Comparison of ENCODE assay signal across 3 cellular contexts in the genomic region with DNA sequence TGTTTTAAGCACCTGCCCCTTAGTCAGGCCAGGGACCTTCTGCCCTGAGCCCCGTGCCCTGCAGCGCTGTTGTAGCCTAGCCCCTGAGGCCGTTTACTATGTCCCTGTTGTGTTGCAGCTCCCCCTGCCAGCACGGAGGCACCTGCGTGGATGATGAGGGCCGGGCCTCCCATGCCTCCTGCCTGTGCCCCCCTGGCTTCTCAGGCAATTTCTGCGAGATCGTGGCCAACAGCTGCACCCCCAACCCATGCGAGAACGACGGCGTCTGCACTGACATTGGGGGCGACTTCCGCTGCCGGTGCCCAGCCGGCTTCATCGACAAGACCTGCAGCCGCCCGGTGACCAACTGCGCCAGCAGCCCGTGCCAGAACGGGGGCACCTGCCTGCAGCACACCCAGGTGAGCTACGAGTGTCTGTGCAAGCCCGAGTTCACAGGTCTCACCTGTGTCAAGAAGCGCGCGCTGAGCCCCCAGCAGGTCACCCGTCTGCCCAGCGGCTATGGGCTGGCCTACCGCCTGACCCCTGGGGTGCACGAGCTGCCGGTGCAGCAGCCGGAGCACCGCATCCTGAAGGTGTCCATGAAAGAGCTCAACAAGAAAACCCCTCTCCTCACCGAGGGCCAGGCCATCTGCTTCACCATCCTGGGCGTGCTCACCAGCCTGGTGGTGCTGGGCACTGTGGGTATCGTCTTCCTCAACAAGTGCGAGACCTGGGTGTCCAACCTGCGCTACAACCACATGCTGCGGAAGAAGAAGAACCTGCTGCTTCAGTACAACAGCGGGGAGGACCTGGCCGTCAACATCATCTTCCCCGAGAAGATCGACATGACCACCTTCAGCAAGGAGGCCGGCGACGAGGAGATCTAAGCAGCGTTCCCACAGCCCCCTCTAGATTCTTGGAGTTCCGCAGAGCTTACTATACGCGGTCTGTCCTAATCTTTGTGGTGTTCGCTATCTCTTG.
TF ChIP-seq lines count a peak whose summit lies in the region.

No MANE protein-coding gene starts in this region.

TF ChIP-seq in SK-N-SH, 30 proteins besides CTCF, POLR2A, EP300 and RAD21 (continues in another document):
- TF ChIP-seq ELF1 (IDR thresholded peaks at IDR 0.05) = no peak
- no peak for TF ChIP-seq RCOR1 (IDR thresholded peaks at IDR 0.05; ENCODE audit: low read length)
- no peak for TF ChIP-seq RXRA (IDR thresholded peaks at IDR 0.05; ENCODE audit: borderline replicate concordance, low read depth)
- TF ChIP-seq RFX5 (IDR thresholded peaks at IDR 0.05; ENCODE audit: low read length) = no peak
- TF ChIP-seq, protein P1, sequence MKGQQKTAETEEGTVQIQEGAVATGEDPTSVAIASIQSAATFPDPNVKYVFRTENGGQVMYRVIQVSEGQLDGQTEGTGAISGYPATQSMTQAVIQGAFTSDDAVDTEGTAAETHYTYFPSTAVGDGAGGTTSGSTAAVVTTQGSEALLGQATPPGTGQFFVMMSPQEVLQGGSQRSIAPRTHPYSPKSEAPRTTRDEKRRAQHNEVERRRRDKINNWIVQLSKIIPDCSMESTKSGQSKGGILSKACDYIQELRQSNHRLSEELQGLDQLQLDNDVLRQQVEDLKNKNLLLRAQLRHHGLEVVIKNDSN (IDR thresholded peaks at IDR 0.05; ENCODE audit: borderline replicate concordance, low read depth) = no peak
- no peak for TF ChIP-seq NFIC (IDR thresholded peaks at IDR 0.05; ENCODE audit: borderline replicate concordance)
- TF ChIP-seq POLR2AphosphoS5 (IDR thresholded peaks at IDR 0.05; ENCODE audit: low read depth, low read length) = no peak
- TF ChIP-seq, protein P2, sequence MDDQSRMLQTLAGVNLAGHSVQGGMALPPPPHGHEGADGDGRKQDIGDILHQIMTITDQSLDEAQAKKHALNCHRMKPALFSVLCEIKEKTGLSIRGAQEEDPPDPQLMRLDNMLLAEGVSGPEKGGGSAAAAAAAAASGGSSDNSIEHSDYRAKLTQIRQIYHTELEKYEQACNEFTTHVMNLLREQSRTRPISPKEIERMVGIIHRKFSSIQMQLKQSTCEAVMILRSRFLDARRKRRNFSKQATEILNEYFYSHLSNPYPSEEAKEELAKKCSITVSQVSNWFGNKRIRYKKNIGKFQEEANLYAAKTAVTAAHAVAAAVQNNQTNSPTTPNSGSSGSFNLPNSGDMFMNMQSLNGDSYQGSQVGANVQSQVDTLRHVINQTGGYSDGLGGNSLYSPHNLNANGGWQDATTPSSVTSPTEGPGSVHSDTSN (IDR thresholded peaks at IDR 0.05) = no peak
- no peak for TF ChIP-seq YY1 (IDR thresholded peaks at IDR 0.05; ENCODE audit: low read depth)
- TF ChIP-seq SMC3 (IDR thresholded peaks at IDR 0.05; ENCODE audit: low read depth, low read length) = no peak
- TF ChIP-seq, protein P3, sequence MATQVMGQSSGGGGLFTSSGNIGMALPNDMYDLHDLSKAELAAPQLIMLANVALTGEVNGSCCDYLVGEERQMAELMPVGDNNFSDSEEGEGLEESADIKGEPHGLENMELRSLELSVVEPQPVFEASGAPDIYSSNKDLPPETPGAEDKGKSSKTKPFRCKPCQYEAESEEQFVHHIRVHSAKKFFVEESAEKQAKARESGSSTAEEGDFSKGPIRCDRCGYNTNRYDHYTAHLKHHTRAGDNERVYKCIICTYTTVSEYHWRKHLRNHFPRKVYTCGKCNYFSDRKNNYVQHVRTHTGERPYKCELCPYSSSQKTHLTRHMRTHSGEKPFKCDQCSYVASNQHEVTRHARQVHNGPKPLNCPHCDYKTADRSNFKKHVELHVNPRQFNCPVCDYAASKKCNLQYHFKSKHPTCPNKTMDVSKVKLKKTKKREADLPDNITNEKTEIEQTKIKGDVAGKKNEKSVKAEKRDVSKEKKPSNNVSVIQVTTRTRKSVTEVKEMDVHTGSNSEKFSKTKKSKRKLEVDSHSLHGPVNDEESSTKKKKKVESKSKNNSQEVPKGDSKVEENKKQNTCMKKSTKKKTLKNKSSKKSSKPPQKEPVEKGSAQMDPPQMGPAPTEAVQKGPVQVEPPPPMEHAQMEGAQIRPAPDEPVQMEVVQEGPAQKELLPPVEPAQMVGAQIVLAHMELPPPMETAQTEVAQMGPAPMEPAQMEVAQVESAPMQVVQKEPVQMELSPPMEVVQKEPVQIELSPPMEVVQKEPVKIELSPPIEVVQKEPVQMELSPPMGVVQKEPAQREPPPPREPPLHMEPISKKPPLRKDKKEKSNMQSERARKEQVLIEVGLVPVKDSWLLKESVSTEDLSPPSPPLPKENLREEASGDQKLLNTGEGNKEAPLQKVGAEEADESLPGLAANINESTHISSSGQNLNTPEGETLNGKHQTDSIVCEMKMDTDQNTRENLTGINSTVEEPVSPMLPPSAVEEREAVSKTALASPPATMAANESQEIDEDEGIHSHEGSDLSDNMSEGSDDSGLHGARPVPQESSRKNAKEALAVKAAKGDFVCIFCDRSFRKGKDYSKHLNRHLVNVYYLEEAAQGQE (IDR thresholded peaks at IDR 0.05; ENCODE audit: low read depth, low read length) = no peak
- no peak for TF ChIP-seq FOSL2 (IDR thresholded peaks at IDR 0.05; ENCODE audit: borderline replicate concordance, low read depth)
- TF ChIP-seq TEAD4 (IDR thresholded peaks at IDR 0.05; ENCODE audit: borderline replicate concordance, insufficient read depth) = no peak
- TF ChIP-seq GATA2 (CRISPR knock-in tag; IDR thresholded peaks at IDR 0.05) = no peak
- no peak for TF ChIP-seq SIN3A (IDR thresholded peaks at IDR 0.05; ENCODE audit: borderline replicate concordance, low read depth, low read length)

TF ChIP-seq in SK-N-SH treated with all-trans-retinoic acid at 6 μM for 48 hours, 23 proteins besides CTCF, POLR2A, EP300 and RAD21:
- no peak for TF ChIP-seq ZC3H10 (CRISPR knock-in tag; IDR thresholded peaks at IDR 0.05)
- no peak for TF ChIP-seq PPARA (CRISPR knock-in tag; IDR thresholded peaks at IDR 0.05; ENCODE audit: borderline replicate concordance)
- TF ChIP-seq, protein P4, sequence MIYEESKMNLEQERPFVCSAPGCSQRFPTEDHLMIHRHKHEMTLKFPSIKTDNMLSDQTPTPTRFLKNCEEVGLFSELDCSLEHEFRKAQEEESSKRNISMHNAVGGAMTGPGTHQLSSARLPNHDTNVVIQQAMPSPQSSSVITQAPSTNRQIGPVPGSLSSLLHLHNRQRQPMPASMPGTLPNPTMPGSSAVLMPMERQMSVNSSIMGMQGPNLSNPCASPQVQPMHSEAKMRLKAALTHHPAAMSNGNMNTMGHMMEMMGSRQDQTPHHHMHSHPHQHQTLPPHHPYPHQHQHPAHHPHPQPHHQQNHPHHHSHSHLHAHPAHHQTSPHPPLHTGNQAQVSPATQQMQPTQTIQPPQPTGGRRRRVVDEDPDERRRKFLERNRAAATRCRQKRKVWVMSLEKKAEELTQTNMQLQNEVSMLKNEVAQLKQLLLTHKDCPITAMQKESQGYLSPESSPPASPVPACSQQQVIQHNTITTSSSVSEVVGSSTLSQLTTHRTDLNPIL (CRISPR knock-in tag; IDR thresholded peaks at IDR 0.05; ENCODE audit: low read depth) = no peak

TF ChIP-seq in HepG2, 621 proteins besides CTCF, POLR2A, EP300 and RAD21:
- no peak for TF ChIP-seq SRSF4 (IDR thresholded peaks at IDR 0.05; ENCODE audit: low read depth, low read length, poor library complexity, severe bottlenecking)
- TF ChIP-seq, protein P5, sequence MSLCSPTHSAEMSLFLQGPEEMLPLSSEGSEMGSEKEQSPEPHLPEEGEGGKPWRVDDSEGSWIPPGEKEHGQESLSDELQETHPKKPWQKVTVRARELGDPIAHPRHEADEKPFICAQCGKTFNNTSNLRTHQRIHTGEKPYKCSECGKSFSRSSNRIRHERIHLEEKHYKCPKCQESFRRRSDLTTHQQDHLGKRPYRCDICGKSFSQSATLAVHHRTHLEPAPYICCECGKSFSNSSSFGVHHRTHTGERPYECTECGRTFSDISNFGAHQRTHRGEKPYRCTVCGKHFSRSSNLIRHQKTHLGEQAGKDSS (CRISPR knock-in tag; IDR thresholded peaks at IDR 0.05; ENCODE audit: borderline replicate concordance, low read depth) = no peak
- 0 out of 2 replicates have a peak, but pooled peaks have one; percentile 35 for TF ChIP-seq HNRNPL (IDR thresholded peaks at IDR 0.05; ENCODE audit: low read depth, low read length)
- TF ChIP-seq, protein P6, sequence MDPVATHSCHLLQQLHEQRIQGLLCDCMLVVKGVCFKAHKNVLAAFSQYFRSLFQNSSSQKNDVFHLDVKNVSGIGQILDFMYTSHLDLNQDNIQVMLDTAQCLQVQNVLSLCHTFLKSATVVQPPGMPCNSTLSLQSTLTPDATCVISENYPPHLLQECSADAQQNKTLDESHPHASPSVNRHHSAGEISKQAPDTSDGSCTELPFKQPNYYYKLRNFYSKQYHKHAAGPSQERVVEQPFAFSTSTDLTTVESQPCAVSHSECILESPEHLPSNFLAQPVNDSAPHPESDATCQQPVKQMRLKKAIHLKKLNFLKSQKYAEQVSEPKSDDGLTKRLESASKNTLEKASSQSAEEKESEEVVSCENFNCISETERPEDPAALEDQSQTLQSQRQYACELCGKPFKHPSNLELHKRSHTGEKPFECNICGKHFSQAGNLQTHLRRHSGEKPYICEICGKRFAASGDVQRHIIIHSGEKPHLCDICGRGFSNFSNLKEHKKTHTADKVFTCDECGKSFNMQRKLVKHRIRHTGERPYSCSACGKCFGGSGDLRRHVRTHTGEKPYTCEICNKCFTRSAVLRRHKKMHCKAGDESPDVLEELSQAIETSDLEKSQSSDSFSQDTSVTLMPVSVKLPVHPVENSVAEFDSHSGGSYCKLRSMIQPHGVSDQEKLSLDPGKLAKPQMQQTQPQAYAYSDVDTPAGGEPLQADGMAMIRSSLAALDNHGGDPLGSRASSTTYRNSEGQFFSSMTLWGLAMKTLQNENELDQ (CRISPR knock-in tag; IDR thresholded peaks at IDR 0.05; ENCODE audit: borderline replicate concordance) = no peak
- TF ChIP-seq KLF6 (CRISPR knock-in tag; IDR thresholded peaks at IDR 0.05) = no peak
- TF ChIP-seq RBFOX2 (IDR thresholded peaks at IDR 0.05; ENCODE audit: low read depth, low read length) = peak; percentile 73
- no peak for TF ChIP-seq HNRNPLL (IDR thresholded peaks at IDR 0.05; ENCODE audit: low read depth, low read length, poor library complexity, severe bottlenecking)
- no peak for TF ChIP-seq ZC3H4 (CRISPR knock-in tag; IDR thresholded peaks at IDR 0.05; ENCODE audit: borderline replicate concordance)
- no peak for TF ChIP-seq ZNF839 (CRISPR knock-in tag; IDR thresholded peaks at IDR 0.05; ENCODE audit: borderline replicate concordance)
- TF ChIP-seq, protein P7, sequence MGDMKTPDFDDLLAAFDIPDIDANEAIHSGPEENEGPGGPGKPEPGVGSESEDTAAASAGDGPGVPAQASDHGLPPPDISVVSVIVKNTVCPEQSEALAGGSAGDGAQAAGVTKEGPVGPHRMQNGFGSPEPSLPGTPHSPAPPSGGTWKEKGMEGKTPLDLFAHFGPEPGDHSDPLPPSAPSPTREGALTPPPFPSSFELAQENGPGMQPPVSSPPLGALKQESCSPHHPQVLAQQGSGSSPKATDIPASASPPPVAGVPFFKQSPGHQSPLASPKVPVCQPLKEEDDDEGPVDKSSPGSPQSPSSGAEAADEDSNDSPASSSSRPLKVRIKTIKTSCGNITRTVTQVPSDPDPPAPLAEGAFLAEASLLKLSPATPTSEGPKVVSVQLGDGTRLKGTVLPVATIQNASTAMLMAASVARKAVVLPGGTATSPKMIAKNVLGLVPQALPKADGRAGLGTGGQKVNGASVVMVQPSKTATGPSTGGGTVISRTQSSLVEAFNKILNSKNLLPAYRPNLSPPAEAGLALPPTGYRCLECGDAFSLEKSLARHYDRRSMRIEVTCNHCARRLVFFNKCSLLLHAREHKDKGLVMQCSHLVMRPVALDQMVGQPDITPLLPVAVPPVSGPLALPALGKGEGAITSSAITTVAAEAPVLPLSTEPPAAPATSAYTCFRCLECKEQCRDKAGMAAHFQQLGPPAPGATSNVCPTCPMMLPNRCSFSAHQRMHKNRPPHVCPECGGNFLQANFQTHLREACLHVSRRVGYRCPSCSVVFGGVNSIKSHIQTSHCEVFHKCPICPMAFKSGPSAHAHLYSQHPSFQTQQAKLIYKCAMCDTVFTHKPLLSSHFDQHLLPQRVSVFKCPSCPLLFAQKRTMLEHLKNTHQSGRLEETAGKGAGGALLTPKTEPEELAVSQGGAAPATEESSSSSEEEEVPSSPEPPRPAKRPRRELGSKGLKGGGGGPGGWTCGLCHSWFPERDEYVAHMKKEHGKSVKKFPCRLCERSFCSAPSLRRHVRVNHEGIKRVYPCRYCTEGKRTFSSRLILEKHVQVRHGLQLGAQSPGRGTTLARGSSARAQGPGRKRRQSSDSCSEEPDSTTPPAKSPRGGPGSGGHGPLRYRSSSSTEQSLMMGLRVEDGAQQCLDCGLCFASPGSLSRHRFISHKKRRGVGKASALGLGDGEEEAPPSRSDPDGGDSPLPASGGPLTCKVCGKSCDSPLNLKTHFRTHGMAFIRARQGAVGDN (CRISPR knock-in tag; IDR thresholded peaks at IDR 0.05) = peak; percentile 33; the same call in 1 of the 2 replicates
- TF ChIP-seq RARG (CRISPR knock-in tag; IDR thresholded peaks at IDR 0.05; ENCODE audit: low read depth) = no peak
- TF ChIP-seq AGO2 (optimal IDR thresholded peaks at IDR 0.05; ENCODE audit: low read depth, low read length) = peak; percentile 77
- no peak for TF ChIP-seq ZFP41 (CRISPR knock-in tag; IDR thresholded peaks at IDR 0.05; ENCODE audit: borderline replicate concordance)
- TF ChIP-seq, protein P8, sequence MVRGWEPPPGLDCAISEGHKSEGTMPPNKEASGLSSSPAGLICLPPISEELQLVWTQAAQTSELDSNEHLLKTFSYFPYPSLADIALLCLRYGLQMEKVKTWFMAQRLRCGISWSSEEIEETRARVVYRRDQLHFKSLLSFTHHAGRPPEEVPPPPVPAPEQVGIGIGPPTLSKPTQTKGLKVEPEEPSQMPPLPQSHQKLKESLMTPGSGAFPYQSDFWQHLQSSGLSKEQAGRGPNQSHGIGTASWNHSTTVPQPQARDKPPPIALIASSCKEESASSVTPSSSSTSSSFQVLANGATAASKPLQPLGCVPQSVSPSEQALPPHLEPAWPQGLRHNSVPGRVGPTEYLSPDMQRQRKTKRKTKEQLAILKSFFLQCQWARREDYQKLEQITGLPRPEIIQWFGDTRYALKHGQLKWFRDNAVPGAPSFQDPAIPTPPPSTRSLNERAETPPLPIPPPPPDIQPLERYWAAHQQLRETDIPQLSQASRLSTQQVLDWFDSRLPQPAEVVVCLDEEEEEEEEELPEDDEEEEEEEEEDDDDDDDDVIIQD (CRISPR knock-in tag; IDR thresholded peaks at IDR 0.05; ENCODE audit: low read depth) = no peak
